Comparison of ENCODE assay signal across 9 cellular contexts in the genomic region with DNA sequence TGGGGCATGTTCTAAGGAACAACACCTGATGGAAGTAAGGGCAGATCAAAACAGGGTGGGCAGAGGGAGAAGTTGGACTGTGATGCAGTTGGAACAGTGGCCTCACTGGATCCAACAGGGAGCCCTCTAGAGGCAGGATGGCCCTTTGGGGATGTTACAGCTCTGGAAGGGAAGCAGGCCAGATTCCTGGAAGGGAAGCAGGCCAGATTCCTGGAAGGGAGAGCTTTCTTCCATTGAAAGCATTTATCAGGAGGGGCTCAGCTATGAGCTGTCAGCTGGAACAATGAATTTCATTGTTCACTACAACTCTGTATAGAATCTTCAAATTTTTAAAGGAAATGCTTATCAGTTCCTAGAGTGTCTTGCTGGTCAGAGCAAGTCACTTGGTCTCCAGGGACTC. TPM values are rescaled to one million over a fixed set of nuclear protein-coding genes. Genes with fewer than 3 reads are reported as not detected.
DNase-seq lines count a peak whose midpoint lies in the region; ATAC-seq and TF ChIP-seq lines count a peak whose summit lies in the region.
"Had no signal": no experiment of that assay in that cellular context is flagged by ENCODE, and none has a peak within 500 bp of the region (broad histone marks: within the 10 kb centered on the region; RNA-seq: fewer than 3 reads in every experiment).

No MANE protein-coding gene starts in this region.

- H3K27ac Mint-ChIP-seq in glutamatergic neuron (ENCODE audit: unreplicated experiment): no peak overlapping the region

- no peaks in the 10 kb centered on the region for H3K4me1 Mint-ChIP-seq in glutamatergic neuron (ENCODE audit: low read depth, unreplicated experiment)

- TF ChIP-seq CTCF in esophagus muscularis mucosa (IDR thresholded peaks at IDR 0.05): peak in 1 of 3 experiments; percentile 43
- TF ChIP-seq CTCF in omental fat pad (IDR thresholded peaks at IDR 0.05): no peak
- no peak for TF ChIP-seq CTCF in glutamatergic neuron (IDR thresholded peaks at IDR 0.05; ENCODE audit: partially characterized antibody, unreplicated experiment)
- TF ChIP-seq CTCF in spleen (IDR thresholded peaks at IDR 0.05 in 8 of 11, conservative IDR thresholded peaks at IDR 0.05 in 3 of 11): peak in 3 of 11 experiments; percentile 16 to 30 (median 25)

- TF ChIP-seq EP300 in esophagus muscularis mucosa (IDR thresholded peaks at IDR 0.05): peak; percentile 29

- ATAC-seq in omental fat pad (ENCODE audit: low FRiP score) (peak; percentile 23), GM19328 (IDR thresholded peaks at IDR 0.05; ENCODE audit: unreplicated experiment) (no peak)

- H3K36me3 Mint-ChIP-seq in glutamatergic neuron (ENCODE audit: unreplicated experiment): no peaks in the 10 kb centered on the region

- H3K27ac ChIP-seq in esophagus muscularis mucosa (replicated peaks in 1 of 4): peak overlapping the region in 1 of 4 donors; percentile 47
- H3K27ac ChIP-seq in spleen: peak overlapping the region in 2 of 8 donors; percentile 1 to 29

- no peaks in the 10 kb centered on the region for H3K36me3 ChIP-seq in NT2/D1 (ENCODE audit: insufficient read depth, insufficient read length, low read length)
- H3K36me3 ChIP-seq in esophagus muscularis mucosa: no peaks in the 10 kb centered on the region
- H3K36me3 ChIP-seq in spleen: no peaks in the 10 kb centered on the region

- H3K9me3 ChIP-seq in NT2/D1 (ENCODE audit: insufficient read depth, low read length) (no peaks in the 10 kb centered on the region), esophagus muscularis mucosa (no peaks in the 10 kb centered on the region), spleen (no peaks in the 10 kb centered on the region)

- DNase-seq in ELR (ENCODE audit: low read depth): peak; percentile 46
- peak; percentile 5 for DNase-seq in NT2/D1 (ENCODE audit: low read depth, low spot score)
- DNase-seq in esophagus muscularis mucosa (ENCODE audit: extremely low spot score): no peak
- no peak for DNase-seq in omental fat pad (ENCODE audit: low spot score)
- no peak for DNase-seq in glutamatergic neuron
- DNase-seq in NCI-H345 (lab: John Stamatoyannopoulos, UW): no peak
- no peak for DNase-seq in spleen
- DNase-seq: NCI-H524 had no signal

- no peaks in the 10 kb centered on the region for H3K9me3 Mint-ChIP-seq in glutamatergic neuron (ENCODE audit: unreplicated experiment)

- no peaks in the 10 kb centered on the region for H3K27me3 ChIP-seq in NT2/D1 (ENCODE audit: insufficient read depth, insufficient read length)
- no peaks in the 10 kb centered on the region for H3K27me3 ChIP-seq in esophagus muscularis mucosa
- H3K27me3 ChIP-seq in spleen (replicated peaks in 1 of 7): no peaks in the 10 kb centered on the region

- TF ChIP-seq POLR2A in esophagus muscularis mucosa (IDR thresholded peaks at IDR 0.05; ENCODE audit: low read depth) (no peak), spleen (IDR thresholded peaks at IDR 0.05) (no peak)

- H3K9ac ChIP-seq in NT2/D1 (ENCODE audit: insufficient read length, low read depth): no peak overlapping the region

- H3K27me3 Mint-ChIP-seq in glutamatergic neuron (ENCODE audit: unreplicated experiment): no peaks in the 10 kb centered on the region

- intact Hi-C loops in esophagus muscularis mucosa (cut with DNase I): no loop called here
- intact Hi-C loops in spleen (cut with DNase I; ENCODE audit: low total_unique reads): no loop called here

- H3K4me3 Mint-ChIP-seq in glutamatergic neuron (ENCODE audit: unreplicated experiment): no peak overlapping the region

- no peaks in the 10 kb centered on the region for H3K4me1 ChIP-seq in NT2/D1 (ENCODE audit: insufficient read depth, insufficient read length)
- H3K4me1 ChIP-seq in esophagus muscularis mucosa: peaks cover 15 to 29% (median 21%) of the 10 kb centered on the region in 4 donors
- H3K4me1 ChIP-seq in spleen: peaks cover 2 to 40% (median 11%) of the 10 kb centered on the region in 6 donors

- H3K4me3 ChIP-seq in NT2/D1 (ENCODE audit: insufficient read length, low read depth): no peak overlapping the region
- H3K4me3 ChIP-seq in esophagus muscularis mucosa: no peak overlapping the region
- no peak overlapping the region for H3K4me3 ChIP-seq in spleen

RNA-seq across cellular contexts. Expression of a gene that starts 17.7 kb away (rescaled TPM):
- total RNA-seq in esophagus muscularis mucosa (1 to 10 TPM; 3.0 to 5.0 (median 3.7) TPM), omental fat pad (10 to 100 TPM in 1 of 4 donors, 1 to 10 TPM in 3; 3.9 to 14.2 (median 7.6) TPM), glutamatergic neuron (ENCODE audit: unreplicated experiment) (not detected), spleen (10 to 100 TPM; 15.9 to 24.2 (median 20.5) TPM)
- polyA plus RNA-seq in spleen: 10 to 100 TPM; 17.6 to 37.0 (median 32.7) TPM

Comparison
In these comparisons a context has a peak if more than half of its experiments do, and no peak if none do; other contexts are left out.
1. DNase-seq: peak in ELR (single experiment) and NT2/D1 (single experiment); none in esophagus muscularis mucosa (single experiment), omental fat pad (single experiment), glutamatergic neuron (single experiment), NCI-H345 (single experiment) and spleen (single experiment).